8 cellular contexts compared by ENCODE assay signal in genomic region chr9:82961504-82962125, GRCh38.
A peak's percentile ranks its signal among the peaks of the same experiment; 100 is the strongest.
DNase-seq lines count a peak whose midpoint lies in the region; ATAC-seq and TF ChIP-seq lines count a peak whose summit lies in the region.

No MANE protein-coding gene starts in this region.

- no peaks in the 10 kb centered on the region for H4K20me1 ChIP-seq in mammary epithelial cell (ENCODE audit: insufficient read depth, low read length)

- in situ Hi-C loops in mammary epithelial cell (cut with MboI; ENCODE audit: low sequenced_read_pairs in 2 of 2) = no loop called here

- no peak overlapping the region for H3K4me3 ChIP-seq in mammary epithelial cell (replicated peaks in 1 of 3; ENCODE audit: insufficient read depth in 1 of 3, low read depth in 2 of 3, low read length in 3 of 3)

- DNase-seq in AG08395 (ENCODE audit: low spot score) (peak; percentile 81), NCI-H128 (lab: John Stamatoyannopoulos, UW; ENCODE audit: unreplicated experiment) (peak; percentile 81), mammary epithelial cell (peak; percentile 68), kidney glomerular epithelial cell (lab: John Stamatoyannopoulos, UW) (peak; percentile 79)
- DNase-seq in stimulated activated CD4-positive, alpha-beta T cell treated with anti-CD3 and anti-CD28 coated beads, Interleukin-4, amount 100 ng/mL, for 1 hour = peak; percentile 20

- ATAC-seq in GM18508 (IDR thresholded peaks at IDR 0.05; ENCODE audit: insufficient read depth, unreplicated experiment) (peak; percentile 86), HG02870 (IDR thresholded peaks at IDR 0.05; ENCODE audit: unreplicated experiment) (peak; percentile 96), SK-N-SH treated with all-trans-retinoic acid at 6 μM for 48 hours (peak; percentile 97)

- H3K79me2 ChIP-seq in mammary epithelial cell (ENCODE audit: insufficient read depth, low read length) = no peaks in the 10 kb centered on the region

- BruUV-seq in mammary epithelial cell (replicated peaks; lab: Mats Ljungman, UMichigan) = no TSS peak

- H3K36me3 ChIP-seq in mammary epithelial cell (ENCODE audit: insufficient read depth, low read length) = no peaks in the 10 kb centered on the region

- intact Hi-C loops in mammary epithelial cell (cut with micrococcal nuclease) = loop anchor here (1.0 to 2.0 kb wide), 5 partner anchors 355 to 1438 kb away; no protein-coding TSS in a partner anchor

- no peaks in the 10 kb centered on the region for H3K9me3 ChIP-seq in mammary epithelial cell (replicated peaks; ENCODE audit: insufficient read depth, low read length)

- no peak overlapping the region for H3K27ac ChIP-seq in mammary epithelial cell (ENCODE audit: insufficient read depth, low read depth, low read length)

- dilution Hi-C loops in mammary epithelial cell (cut with HindIII; ENCODE audit: low sequenced_read_pairs) = no loop called here

- no peaks in the 10 kb centered on the region for H3K4me1 ChIP-seq in mammary epithelial cell (ENCODE audit: insufficient read depth, low read length)

- no peaks in the 10 kb centered on the region for H3K27me3 ChIP-seq in mammary epithelial cell (ENCODE audit: insufficient read depth, low read length)

- TF ChIP-seq CTCF in mammary epithelial cell (conservative IDR thresholded peaks at IDR 0.05 in 1 of 2, IDR thresholded peaks at IDR 0.05 in 1 of 2; ENCODE audit: extremely low read depth in 1 of 2, insufficient read depth in 1 of 2, low read depth in 1 of 2, low read length in 2 of 2) = peak; percentile 74 to 91

- H3K9ac ChIP-seq in mammary epithelial cell (ENCODE audit: insufficient read depth, low read length) = no peak overlapping the region

- WGBS in mammary epithelial cell (ENCODE audit: low coverage, missing lambda C conversion rate) = 18% methylated on average over 5 of the region's 7 CpGs

- no peak overlapping the region for H2AFZ ChIP-seq in mammary epithelial cell (ENCODE audit: low read depth, low read length)

- CTCF ChIA-PET in mammary epithelial cell (lab: Charles Lee; ENCODE audit: low non-redundant PET) = interaction anchor here (0.5 kb wide), 2 partner anchors 434 to 1449 kb away, joined by 3 to 6 read pairs; no protein-coding TSS in a partner anchor

- no peak overlapping the region for H3K4me2 ChIP-seq in mammary epithelial cell (ENCODE audit: insufficient read depth, low read depth, low read length)

TF ChIP-seq in SK-N-SH treated with all-trans-retinoic acid at 6 μM for 48 hours, 23 proteins besides CTCF, POLR2A, EP300 and RAD21:
- TF ChIP-seq CSRNP3 (CRISPR knock-in tag; IDR thresholded peaks at IDR 0.05) = no peak
- TF ChIP-seq TOX (CRISPR knock-in tag; IDR thresholded peaks at IDR 0.05; ENCODE audit: borderline replicate concordance) = no peak
- TF ChIP-seq GLIS3 (CRISPR knock-in tag; IDR thresholded peaks at IDR 0.05) = no peak
- TF ChIP-seq TCF4 (CRISPR knock-in tag; IDR thresholded peaks at IDR 0.05; ENCODE audit: borderline replicate concordance) = no peak
- no peak for TF ChIP-seq ZNF70 (CRISPR knock-in tag; IDR thresholded peaks at IDR 0.05)
- TF ChIP-seq POU6F1 (CRISPR knock-in tag; IDR thresholded peaks at IDR 0.05; ENCODE audit: borderline replicate concordance, low read depth) = no peak
- no peak for TF ChIP-seq ESRRG (CRISPR knock-in tag; IDR thresholded peaks at IDR 0.05)
- no peak for TF ChIP-seq TSHZ2 (CRISPR knock-in tag; IDR thresholded peaks at IDR 0.05)

Comparison
In these comparisons a context has a peak if more than half of its experiments do, and no peak if none do; other contexts are left out.
1. DNase-seq: peak in every context shown above with its lines; median percentile 81 in AG08395; 81 in NCI-H128; 79 in kidney glomerular epithelial cell; 68 in mammary epithelial cell; 20 in stimulated activated CD4-positive, alpha-beta T cell treated with anti-CD3 and anti-CD28 coated beads, Interleukin-4, amount 100 ng/mL, for 1 hour.